In genomic region chr14:43793579-43793978, GRCh38 we compare ENCODE assay signal across 32 cellular contexts.
"Had no signal": no experiment of that assay in that cellular context is flagged by ENCODE, and none has a peak within 500 bp of the region (broad histone marks: within the 10 kb centered on the region; RNA-seq: fewer than 3 reads in every experiment).

No MANE protein-coding gene starts in this region.

- H3K27ac ChIP-seq: ascending aorta, breast epithelium, cardiac muscle cell, colonic mucosa, epithelial cell of prostate, esophagus squamous epithelium, gastroesophageal sphincter, WERI-Rb-1 had no signal

- H3K4me3 Mint-ChIP-seq: activated B cell treated with CpG ODN at 0.5 μM for 24 hours; activated CD4-positive, alpha-beta memory T cell treated with anti-CD3 and anti-CD28 coated beads for 36 hours; activated CD4-positive, alpha-beta T cell treated with anti-CD3 and anti-CD28 coated beads for 36 hours; activated CD4-positive, alpha-beta T cell treated with anti-CD3 and anti-CD28 coated beads, Interleukin-2, amount 10 ng/mL, durations not matched to agents 24 days and 14 days; activated naive CD4-positive, alpha-beta T cell treated with anti-CD3 and anti-CD28 coated beads, Interleukin-2, amount 10 ng/mL, durations not matched to agents 7 days and 5 days; activated naive CD8-positive, alpha-beta T cell treated with anti-CD3 and anti-CD28 coated beads, Interleukin-2, amount 10 ng/mL, durations not matched to agents 7 days and 5 days; activated T-cell treated with anti-CD3 and anti-CD28 coated beads, Interleukin-2, amount 50 U/mL, for 24 hours; activated T-cell treated with anti-CD3 and anti-CD28 coated beads, Interleukin-2, amount 50 U/mL, for 72 hours; brain; T-helper 17 cell; T-helper 2 cell treated with Interferon-gamma antibody and Interleukin-4, amounts not matched to agents 5 μg/mL and 100 μg/mL, for 36 hours had no signal

- FAIRE-seq: endometrium, endothelial cell of umbilical vein had no signal

- H3K9me3 Mint-ChIP-seq: activated B cell treated with CpG ODN at 0.5 μM for 24 hours; activated CD4-positive, alpha-beta T cell treated with anti-CD3 and anti-CD28 coated beads, Interleukin-2, amount 10 ng/mL, durations not matched to agents 24 days and 14 days; activated naive CD4-positive, alpha-beta T cell treated with anti-CD3 and anti-CD28 coated beads, Interleukin-2, amount 10 ng/mL, durations not matched to agents 7 days and 5 days; activated naive CD8-positive, alpha-beta T cell treated with anti-CD3 and anti-CD28 coated beads, Interleukin-2, amount 10 ng/mL, durations not matched to agents 7 days and 5 days; brain had no signal

- H3K27me3 Mint-ChIP-seq: activated B cell treated with CpG ODN at 0.5 μM for 24 hours; activated CD4-positive, alpha-beta memory T cell treated with anti-CD3 and anti-CD28 coated beads for 36 hours; activated CD4-positive, alpha-beta T cell treated with anti-CD3 and anti-CD28 coated beads for 36 hours; activated CD4-positive, alpha-beta T cell treated with anti-CD3 and anti-CD28 coated beads, Interleukin-2, amount 10 ng/mL, durations not matched to agents 24 days and 14 days; activated naive CD4-positive, alpha-beta T cell treated with anti-CD3 and anti-CD28 coated beads, Interleukin-2, amount 10 ng/mL, durations not matched to agents 7 days and 5 days; activated naive CD8-positive, alpha-beta T cell treated with anti-CD3 and anti-CD28 coated beads, Interleukin-2, amount 10 ng/mL, durations not matched to agents 7 days and 5 days; activated T-cell treated with anti-CD3 and anti-CD28 coated beads, Interleukin-2, amount 50 U/mL, for 24 hours; brain; T-helper 17 cell had no signal

- H3K27ac Mint-ChIP-seq: activated B cell treated with CpG ODN at 0.5 μM for 24 hours; activated CD4-positive, alpha-beta memory T cell treated with anti-CD3 and anti-CD28 coated beads for 36 hours; activated CD4-positive, alpha-beta T cell treated with anti-CD3 and anti-CD28 coated beads for 36 hours; activated CD4-positive, alpha-beta T cell treated with anti-CD3 and anti-CD28 coated beads, Interleukin-2, amount 10 ng/mL, durations not matched to agents 24 days and 14 days; activated naive CD4-positive, alpha-beta T cell treated with anti-CD3 and anti-CD28 coated beads, Interleukin-2, amount 10 ng/mL, durations not matched to agents 7 days and 5 days; activated naive CD4-positive, alpha-beta T cell treated with anti-CD3 and anti-CD28 coated beads, Interleukin-2, amount 50 U/mL, for 72 hours; activated naive CD8-positive, alpha-beta T cell treated with anti-CD3 and anti-CD28 coated beads, Interleukin-2, amount 10 ng/mL, durations not matched to agents 7 days and 5 days; activated T-cell treated with anti-CD3 and anti-CD28 coated beads, Interleukin-2, amount 50 U/mL, for 24 hours; activated T-cell treated with anti-CD3 and anti-CD28 coated beads, Interleukin-2, amount 50 U/mL, for 72 hours; brain; T-helper 17 cell; T-helper 2 cell treated with Interferon-gamma antibody and Interleukin-4, amounts not matched to agents 5 μg/mL and 100 μg/mL, for 36 hours had no signal

- H3K4me1 ChIP-seq: ascending aorta, breast epithelium, colonic mucosa, esophagus squamous epithelium, gastroesophageal sphincter had no signal

- DNase-seq: activated B cell treated with CpG ODN at 0.5 μM for 24 hours; activated CD4-positive, alpha-beta memory T cell treated with anti-CD3 and anti-CD28 coated beads for 36 hours; activated CD4-positive, alpha-beta T cell treated with anti-CD3 and anti-CD28 coated beads for 36 hours; activated CD4-positive, alpha-beta T cell treated with anti-CD3 and anti-CD28 coated beads, Interleukin-2, amount 10 ng/mL, durations not matched to agents 24 days and 14 days; activated CD8-positive, alpha-beta memory T cell treated with anti-CD3 and anti-CD28 coated beads, Interleukin-2, amount 50 U/mL, for 48 hours; activated gamma-delta T cell; activated naive CD4-positive, alpha-beta T cell; activated naive CD4-positive, alpha-beta T cell treated with anti-CD3 and anti-CD28 coated beads, Interleukin-2, amount 10 ng/mL, durations not matched to agents 7 days and 5 days; activated naive CD8-positive, alpha-beta T cell treated with anti-CD3 and anti-CD28 coated beads, Interleukin-2, amount 10 ng/mL, durations not matched to agents 7 days and 5 days; activated T-cell treated with anti-CD3 and anti-CD28 coated beads for 4 hours; activated T-cell treated with anti-CD3 and anti-CD28 coated beads, Interleukin-2, amount 50 U/mL, for 24 hours; activated T-cell treated with anti-CD3 and anti-CD28 coated beads, Interleukin-2, amount 50 U/mL, for 72 hours; central memory CD4-positive, alpha-beta T cell; cerebellar nuclear complex; colonic mucosa; effector CD8-positive, alpha-beta T cell; esophagus squamous epithelium; T-helper 1 cell; T-helper 17 cell; T1000; WERI-Rb-1 had no signal

- H3K27me3 ChIP-seq: ascending aorta, breast epithelium, colonic mucosa, esophagus squamous epithelium, gastroesophageal sphincter had no signal

- H3K36me3 Mint-ChIP-seq: activated CD4-positive, alpha-beta memory T cell treated with anti-CD3 and anti-CD28 coated beads for 36 hours; activated naive CD4-positive, alpha-beta T cell treated with anti-CD3 and anti-CD28 coated beads, Interleukin-2, amount 10 ng/mL, durations not matched to agents 7 days and 5 days; activated naive CD4-positive, alpha-beta T cell treated with anti-CD3 and anti-CD28 coated beads, Interleukin-2, amount 50 U/mL, for 72 hours; activated naive CD8-positive, alpha-beta T cell treated with anti-CD3 and anti-CD28 coated beads, Interleukin-2, amount 10 ng/mL, durations not matched to agents 7 days and 5 days; brain had no signal

- ATAC-seq: activated CD4-positive, alpha-beta T cell treated with anti-CD3 and anti-CD28 coated beads for 36 hours; activated CD4-positive, CD25-positive, alpha-beta regulatory T cell treated with anti-CD3 and anti-CD28 coated beads, Interleukin-2, amount 50 U/mL, for 24 hours; activated naive CD4-positive, alpha-beta T cell treated with anti-CD3 and anti-CD28 coated beads, Interleukin-2, amount 50 U/mL, for 72 hours; activated T-cell treated with anti-CD3 and anti-CD28 coated beads, Interleukin-2, amount 50 U/mL, for 72 hours; gastroesophageal sphincter; T-helper 17 cell had no signal

- H3K36me3 ChIP-seq: ascending aorta, breast epithelium, cardiac muscle cell, colonic mucosa, esophagus squamous epithelium, gastroesophageal sphincter, WERI-Rb-1 had no signal

- H3K4me1 Mint-ChIP-seq: activated B cell treated with CpG ODN at 0.5 μM for 24 hours; activated CD4-positive, alpha-beta T cell treated with anti-CD3 and anti-CD28 coated beads for 36 hours; activated CD4-positive, alpha-beta T cell treated with anti-CD3 and anti-CD28 coated beads, Interleukin-2, amount 10 ng/mL, durations not matched to agents 24 days and 14 days; activated naive CD4-positive, alpha-beta T cell treated with anti-CD3 and anti-CD28 coated beads, Interleukin-2, amount 10 ng/mL, durations not matched to agents 7 days and 5 days; activated naive CD8-positive, alpha-beta T cell treated with anti-CD3 and anti-CD28 coated beads, Interleukin-2, amount 10 ng/mL, durations not matched to agents 7 days and 5 days; brain; T-helper 17 cell had no signal

- H3K4me3 ChIP-seq: ascending aorta, breast epithelium, cardiac muscle cell, colonic mucosa, esophagus squamous epithelium, gastroesophageal sphincter had no signal

- H3K9me3 ChIP-seq: ascending aorta, breast epithelium, colonic mucosa, esophagus squamous epithelium, gastroesophageal sphincter had no signal
